In genomic region chr16:89686520-89687091, GRCh38 we compare ENCODE assay signal across 8 cellular contexts. TPM values are rescaled to one million over a fixed set of nuclear protein-coding genes. Genes with fewer than 3 reads are reported as not detected.
A peak's percentile ranks its signal among the peaks of the same experiment; 100 is the strongest.
DNase-seq lines count a peak whose midpoint lies in the region; FAIRE-seq and TF ChIP-seq lines count a peak whose summit lies in the region.

TSS of gene CDK10 (plus strand) at chr16:89686689. CDS start at chr16:89686711, 22 bp downstream.

- no peak within 1 kb of the TSS for H2AFZ ChIP-seq in OCI-LY1 (ENCODE audit: low read length)
- H2AFZ ChIP-seq in endothelial cell of umbilical vein (ENCODE audit: low read depth, low read length), result peak within 1 kb of the TSS; percentile 66

- H3K9me3 ChIP-seq in OCI-LY1 (ENCODE audit: low read length) (no peaks in the 10 kb centered on the region), endothelial cell of umbilical vein (replicated peaks; ENCODE audit: control insufficient read depth, insufficient read depth, low read length) (no peaks in the 10 kb centered on the region)

- no peaks in the 10 kb centered on the region for H3K9me2 ChIP-seq in OCI-LY1 (ENCODE audit: low read depth, low read length)

- TF ChIP-seq CTCF in GM20000 (IDR thresholded peaks at IDR 0.05; ENCODE audit: extremely low read depth, missing control alignments) (no peak), OCI-LY1 (IDR thresholded peaks at IDR 0.05; ENCODE audit: low read length) (no peak), endothelial cell of umbilical vein (IDR thresholded peaks at IDR 0.05; ENCODE audit: extremely low read depth in 1 of 2, insufficient read depth in 1 of 2, low read depth in 1 of 2, low read length in 2 of 2) (no peak)

- intact Hi-C loops in endothelial cell of umbilical vein (cut with micrococcal nuclease), result loop anchor here (1.0 kb wide), 1 partner anchor 14 kb away; no protein-coding TSS in a partner anchor

- peak; percentile 89 for DNase-seq in COLO829 (ENCODE audit: low spot score)
- DNase-seq in GM20000 (ENCODE audit: low spot score), result peak; percentile 97
- peak; percentile 80 for DNase-seq in HT1080 (ENCODE audit: low read depth)
- peak; percentile 87 for DNase-seq in activated T-cell treated with anti-CD3 and anti-CD28 coated beads for 1 hour (ENCODE audit: low read depth)
- DNase-seq in endothelial cell of umbilical vein (ENCODE audit: low read depth, low spot score), result peak; percentile 91
- peak; percentile 82 for DNase-seq in middle frontal gyrus (ENCODE audit: extremely low spot score, low spot score)
- DNase-seq in stimulated activated CD8-positive, alpha-beta memory T cell treated with anti-CD3 and anti-CD28 coated beads, Interleukin-2, amount 100 ng/mL, for 48 hours (ENCODE audit: low read depth in 2 of 2), result peak; percentile 87

- H4K20me1 ChIP-seq in OCI-LY1 (ENCODE audit: insufficient read depth, low read length) (no peaks in the 10 kb centered on the region), endothelial cell of umbilical vein (replicated peaks; ENCODE audit: control insufficient read depth, extremely low read depth, insufficient read depth, low read length) (no peaks in the 10 kb centered on the region)

- CTCF ChIA-PET in endothelial cell of umbilical vein (lab: Charles Lee), result interaction anchor here (0.7 to 2.3 kb wide), 10 partner anchors 11 to 173 kb away, joined by 3 to 21 read pairs (median 3); partner anchors contain the start of genes CHMP1A and SPATA33

- no peaks in the 10 kb centered on the region for H3F3A ChIP-seq in OCI-LY1 (ENCODE audit: insufficient read depth, low read length)

- H3K4me1 ChIP-seq in OCI-LY1 (ENCODE audit: insufficient read depth, low read length, severe bottlenecking) (peaks cover 11% of the 10 kb centered on the region), endothelial cell of umbilical vein (ENCODE audit: control insufficient read depth, extremely low read depth, insufficient read depth, low read length) (peaks cover 4% of the 10 kb centered on the region)

- H3K36me3 ChIP-seq in OCI-LY1 (ENCODE audit: insufficient read depth, low read length) (peaks cover 48% of the 10 kb centered on the region), endothelial cell of umbilical vein (ENCODE audit: control insufficient read depth in 2 of 2, extremely low read depth in 1 of 2, insufficient read depth in 2 of 2, low read length in 2 of 2) (peaks cover 3 to 10% of the 10 kb centered on the region in 2 experiments)

- peak; percentile 94 for FAIRE-seq in endothelial cell of umbilical vein (lab: Jason Lieb, UNC)

- TF ChIP-seq POLR2A in endothelial cell of umbilical vein (IDR thresholded peaks at IDR 0.05; ENCODE audit: low read depth, low read length), result peak; percentile 89

- dilution Hi-C loops in endothelial cell of umbilical vein (cut with MboI; ENCODE audit: extremely low pct_ligation_motif_present, low sequenced_read_pairs), result no loop called here

- H3K27ac ChIP-seq in OCI-LY1 (ENCODE audit: low read depth, low read length, poor library complexity, severe bottlenecking) (peak within 1 kb of the TSS; percentile 85), endothelial cell of umbilical vein (ENCODE audit: insufficient read depth, low read depth, low read length) (peak within 1 kb of the TSS; percentile 14)

- POLR2A ChIA-PET in endothelial cell of umbilical vein (lab: Charles Lee), result interaction anchor here (0.5 to 1.1 kb wide), 4 partner anchors 9 to 180 kb away, joined by 3 to 5 read pairs (median 4); no protein-coding TSS in a partner anchor

- peak within 1 kb of the TSS; percentile 89 for H3K4me2 ChIP-seq in OCI-LY1 (ENCODE audit: low read length)
- H3K4me2 ChIP-seq in endothelial cell of umbilical vein (ENCODE audit: insufficient read depth, low read length), result peak within 1 kb of the TSS; percentile 25

- H3K27me3 ChIP-seq in OCI-LY1 (ENCODE audit: insufficient read depth, low read length) (no peaks in the 10 kb centered on the region), endothelial cell of umbilical vein (ENCODE audit: control insufficient read depth in 2 of 2, insufficient read depth in 2 of 2, low read length in 2 of 2) (no peaks in the 10 kb centered on the region)

- H3K79me2 ChIP-seq in OCI-LY1 (ENCODE audit: insufficient read depth, low read length), result no peaks in the 10 kb centered on the region; the same call in 1 of the 2 replicates
- H3K79me2 ChIP-seq in endothelial cell of umbilical vein (ENCODE audit: control insufficient read depth, insufficient read depth, low read length), result peaks cover 9% of the 10 kb centered on the region

- H3K9ac ChIP-seq in OCI-LY1 (ENCODE audit: low read length) (peak within 1 kb of the TSS; percentile 86), endothelial cell of umbilical vein (replicated peaks; ENCODE audit: extremely low read depth, insufficient read depth, low read length) (peak within 1 kb of the TSS; percentile 46)

- BruUV-seq in endothelial cell of umbilical vein (replicated peaks; lab: Mats Ljungman, UMichigan), result TSS peak; percentile 36

- no peaks in the 10 kb centered on the region for H3K9me1 ChIP-seq in endothelial cell of umbilical vein (replicated peaks; ENCODE audit: control insufficient read depth, extremely low read depth, insufficient read depth, low read length)

- peak within 1 kb of the TSS; percentile 75 for H3K4me3 ChIP-seq in OCI-LY1 (ENCODE audit: low read depth, low read length, poor library complexity, severe bottlenecking)
- peak within 1 kb of the TSS; percentile 27 to 85 (median 35) for H3K4me3 ChIP-seq in endothelial cell of umbilical vein (replicated peaks in 1 of 3; ENCODE audit: insufficient read depth in 1 of 3, low read depth in 1 of 3, low read length in 3 of 3)

TF ChIP-seq in endothelial cell of umbilical vein, 7 proteins besides CTCF, POLR2A, EP300 and RAD21:
- TF ChIP-seq EZH2 (IDR thresholded peaks at IDR 0.05; ENCODE audit: borderline replicate concordance, low read depth, low read length, severe bottlenecking) (no peak), MAX (IDR thresholded peaks at IDR 0.05; ENCODE audit: insufficient read depth, insufficient read length) (no peak), POLR2AphosphoS5 (IDR thresholded peaks at IDR 0.05; ENCODE audit: insufficient read depth, low read depth, low read length) (peak; percentile 97), FOS (IDR thresholded peaks at IDR 0.05; ENCODE audit: borderline replicate concordance, insufficient read depth, low read length) (no peak), JUN (IDR thresholded peaks at IDR 0.05; ENCODE audit: borderline replicate concordance, insufficient read depth, insufficient read length, low read depth) (no peak), MYC (IDR thresholded peaks at IDR 0.05; ENCODE audit: low read depth, low read length) (no peak)

RNA-seq across cellular contexts. Expression of gene CDK10, which starts in this region (rescaled TPM):
- total RNA-seq in HT1080 (2014; rRNA removed; shearing (Covaris generic)), result 39.2 and 44.5 TPM in 2 replicates
- polyA plus RNA-seq in HT1080 (2015; cell fraction: cytosol; rRNA removed), result 31.3 and 37.6 TPM in 2 replicates
- 195 and 232 TPM in 2 replicates for polyA plus RNA-seq in HT1080 (2015; cell fraction: nucleus; rRNA removed)
- total RNA-seq in endothelial cell of umbilical vein, result 84.0 and 99.9 TPM in 2 replicates
- 74.5 and 83.8 TPM in 2 replicates for polyA plus RNA-seq in endothelial cell of umbilical vein
- polyA plus RNA-seq in endothelial cell of umbilical vein (2011; cell fraction: cytosol; rRNA removed), result 38.4 and 55.0 TPM in 2 replicates
- polyA plus RNA-seq in endothelial cell of umbilical vein (2011; cell fraction: nucleus; rRNA removed), result 427 and 457 TPM in 2 replicates
- 40.9 and 50.9 TPM in 2 replicates for polyA plus RNA-seq in endothelial cell of umbilical vein (2012)
- polyA minus RNA-seq in endothelial cell of umbilical vein, result 46.7 and 52.0 TPM in 2 replicates
- 15.4 TPM for polyA minus RNA-seq in endothelial cell of umbilical vein (2011; cell fraction: cytosol; rRNA and poly(A)+ RNA removed)
- 55.0 and 57.4 TPM in 2 replicates for polyA minus RNA-seq in endothelial cell of umbilical vein (2011; cell fraction: nucleus; rRNA and poly(A)+ RNA removed)

Comparison
In these comparisons a context has a peak if more than half of its experiments do, and no peak if none do; other contexts are left out.
1. Peak in every context shown above with its lines: DNase-seq, H3K4me3 ChIP-seq and H3K27ac ChIP-seq.